1 cellular context compared by ENCODE assay signal in the genomic region with DNA sequence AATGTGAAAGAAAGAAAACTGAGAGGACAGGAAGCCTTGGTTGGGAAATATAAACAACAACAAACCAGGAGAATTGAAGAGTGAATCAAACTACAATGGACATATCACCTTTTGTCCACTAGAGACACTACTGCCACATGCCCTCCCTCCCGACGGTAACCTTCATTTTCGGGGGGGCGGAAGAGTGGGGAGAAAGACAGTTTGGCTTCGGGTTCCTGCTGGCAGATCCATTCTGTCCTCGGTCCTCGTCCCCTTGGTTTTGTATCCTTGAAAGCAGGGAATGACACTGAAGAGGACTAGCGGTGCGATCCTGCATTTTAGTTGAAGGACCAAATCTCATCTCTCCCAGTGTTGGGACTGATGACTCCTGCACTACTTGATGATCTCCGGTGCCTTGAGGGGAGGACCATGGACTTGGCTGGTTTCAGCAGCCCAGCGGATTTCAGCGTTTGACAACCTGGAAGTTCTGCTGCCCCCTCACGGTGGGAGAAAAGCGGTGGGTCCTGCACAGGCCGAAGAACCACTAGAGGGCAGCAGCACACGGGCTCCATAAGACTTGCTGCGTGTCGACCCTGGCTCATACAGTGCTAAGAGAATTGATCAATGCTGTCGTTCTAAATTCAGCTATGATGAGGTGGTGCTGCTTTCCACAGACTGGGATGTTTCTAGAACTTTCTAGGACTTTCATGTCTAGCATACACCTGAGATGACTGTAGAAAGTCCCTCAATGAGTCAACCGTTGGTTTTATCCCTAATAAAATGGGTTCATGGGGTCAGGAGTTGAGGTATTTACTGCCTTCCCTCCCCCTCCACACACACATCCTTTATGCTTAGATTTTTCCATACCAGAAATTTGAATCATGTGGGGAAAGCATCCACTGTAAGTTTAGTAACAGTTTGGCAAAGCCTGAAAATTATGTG.
A peak's percentile ranks its signal among the peaks of the same experiment; 100 is the strongest.
TF ChIP-seq lines count a peak whose summit lies in the region.

No MANE protein-coding gene starts in this region.

TF ChIP-seq in H1, 55 proteins besides CTCF, POLR2A, EP300 and RAD21:
- TF ChIP-seq RXRA (IDR thresholded peaks at IDR 0.05; ENCODE audit: insufficient read depth, low read depth, low read length) (0 out of 2 replicates have a peak, but pooled peaks have one; percentile 25), KDM4A (IDR thresholded peaks at IDR 0.05; ENCODE audit: low read depth, low read length, severe bottlenecking) (peak; percentile 38), TBP (IDR thresholded peaks at IDR 0.05; ENCODE audit: low read depth, low read length) (no peak), CEBPB (IDR thresholded peaks at IDR 0.05; ENCODE audit: low read depth, low read length) (no peak), SIN3A (conservative IDR thresholded peaks at IDR 0.05 in 1 of 2, IDR thresholded peaks at IDR 0.05 in 1 of 2; ENCODE audit: low read depth in 1 of 2, low read length in 2 of 2) (peak; percentile 57 to 89; a peak in 2 of 4 replicates), RBBP5 (IDR thresholded peaks at IDR 0.05; ENCODE audit: borderline replicate concordance, low read depth, low read length) (0 out of 2 replicates have a peak, but pooled peaks have one; percentile 48), EZH2 (IDR thresholded peaks at IDR 0.05; ENCODE audit: low read depth, low read length, severe bottlenecking) (peak; percentile 17), GTF2F1 (IDR thresholded peaks at IDR 0.05; ENCODE audit: borderline replicate concordance, low read depth, low read length) (no peak), ASH2L (IDR thresholded peaks at IDR 0.05; ENCODE audit: low read length) (peak; percentile 64), ZNF274 (IDR thresholded peaks at IDR 0.05; ENCODE audit: borderline replicate concordance, extremely low read depth, low read length) (no peak), CREB1 (IDR thresholded peaks at IDR 0.05) (peak; percentile 46; the same call in 1 of the 2 replicates), EGR1 (IDR thresholded peaks at IDR 0.05; ENCODE audit: borderline replicate concordance, low read depth, low read length) (no peak), BRCA1 (IDR thresholded peaks at IDR 0.05; ENCODE audit: low read depth, low read length) (no peak), FOSL1 (IDR thresholded peaks at IDR 0.05; ENCODE audit: insufficient read depth, low read depth, low read length) (no peak), HDAC2 (IDR thresholded peaks at IDR 0.05; ENCODE audit: borderline replicate concordance in 1 of 2, low read depth in 2 of 2, low read length in 2 of 2) (peak in 1 of 2 experiments; percentile 25; a peak in 1 of 4 replicates), TAF1 (IDR thresholded peaks at IDR 0.05; ENCODE audit: low read depth, low read length) (peak; percentile 24; the same call in 1 of the 2 replicates), TAF7 (optimal IDR thresholded peaks at IDR 0.05; ENCODE audit: borderline replicate concordance, low read depth, low read length) (peak; percentile 82), JUND (IDR thresholded peaks at IDR 0.05; ENCODE audit: low read length) (0 out of 2 replicates have a peak, but pooled peaks have one; percentile 25), YY1 (IDR thresholded peaks at IDR 0.05; ENCODE audit: low read depth, low read length) (peak; percentile 64; the same call in 1 of the 2 replicates)
- TF ChIP-seq, protein P1, sequence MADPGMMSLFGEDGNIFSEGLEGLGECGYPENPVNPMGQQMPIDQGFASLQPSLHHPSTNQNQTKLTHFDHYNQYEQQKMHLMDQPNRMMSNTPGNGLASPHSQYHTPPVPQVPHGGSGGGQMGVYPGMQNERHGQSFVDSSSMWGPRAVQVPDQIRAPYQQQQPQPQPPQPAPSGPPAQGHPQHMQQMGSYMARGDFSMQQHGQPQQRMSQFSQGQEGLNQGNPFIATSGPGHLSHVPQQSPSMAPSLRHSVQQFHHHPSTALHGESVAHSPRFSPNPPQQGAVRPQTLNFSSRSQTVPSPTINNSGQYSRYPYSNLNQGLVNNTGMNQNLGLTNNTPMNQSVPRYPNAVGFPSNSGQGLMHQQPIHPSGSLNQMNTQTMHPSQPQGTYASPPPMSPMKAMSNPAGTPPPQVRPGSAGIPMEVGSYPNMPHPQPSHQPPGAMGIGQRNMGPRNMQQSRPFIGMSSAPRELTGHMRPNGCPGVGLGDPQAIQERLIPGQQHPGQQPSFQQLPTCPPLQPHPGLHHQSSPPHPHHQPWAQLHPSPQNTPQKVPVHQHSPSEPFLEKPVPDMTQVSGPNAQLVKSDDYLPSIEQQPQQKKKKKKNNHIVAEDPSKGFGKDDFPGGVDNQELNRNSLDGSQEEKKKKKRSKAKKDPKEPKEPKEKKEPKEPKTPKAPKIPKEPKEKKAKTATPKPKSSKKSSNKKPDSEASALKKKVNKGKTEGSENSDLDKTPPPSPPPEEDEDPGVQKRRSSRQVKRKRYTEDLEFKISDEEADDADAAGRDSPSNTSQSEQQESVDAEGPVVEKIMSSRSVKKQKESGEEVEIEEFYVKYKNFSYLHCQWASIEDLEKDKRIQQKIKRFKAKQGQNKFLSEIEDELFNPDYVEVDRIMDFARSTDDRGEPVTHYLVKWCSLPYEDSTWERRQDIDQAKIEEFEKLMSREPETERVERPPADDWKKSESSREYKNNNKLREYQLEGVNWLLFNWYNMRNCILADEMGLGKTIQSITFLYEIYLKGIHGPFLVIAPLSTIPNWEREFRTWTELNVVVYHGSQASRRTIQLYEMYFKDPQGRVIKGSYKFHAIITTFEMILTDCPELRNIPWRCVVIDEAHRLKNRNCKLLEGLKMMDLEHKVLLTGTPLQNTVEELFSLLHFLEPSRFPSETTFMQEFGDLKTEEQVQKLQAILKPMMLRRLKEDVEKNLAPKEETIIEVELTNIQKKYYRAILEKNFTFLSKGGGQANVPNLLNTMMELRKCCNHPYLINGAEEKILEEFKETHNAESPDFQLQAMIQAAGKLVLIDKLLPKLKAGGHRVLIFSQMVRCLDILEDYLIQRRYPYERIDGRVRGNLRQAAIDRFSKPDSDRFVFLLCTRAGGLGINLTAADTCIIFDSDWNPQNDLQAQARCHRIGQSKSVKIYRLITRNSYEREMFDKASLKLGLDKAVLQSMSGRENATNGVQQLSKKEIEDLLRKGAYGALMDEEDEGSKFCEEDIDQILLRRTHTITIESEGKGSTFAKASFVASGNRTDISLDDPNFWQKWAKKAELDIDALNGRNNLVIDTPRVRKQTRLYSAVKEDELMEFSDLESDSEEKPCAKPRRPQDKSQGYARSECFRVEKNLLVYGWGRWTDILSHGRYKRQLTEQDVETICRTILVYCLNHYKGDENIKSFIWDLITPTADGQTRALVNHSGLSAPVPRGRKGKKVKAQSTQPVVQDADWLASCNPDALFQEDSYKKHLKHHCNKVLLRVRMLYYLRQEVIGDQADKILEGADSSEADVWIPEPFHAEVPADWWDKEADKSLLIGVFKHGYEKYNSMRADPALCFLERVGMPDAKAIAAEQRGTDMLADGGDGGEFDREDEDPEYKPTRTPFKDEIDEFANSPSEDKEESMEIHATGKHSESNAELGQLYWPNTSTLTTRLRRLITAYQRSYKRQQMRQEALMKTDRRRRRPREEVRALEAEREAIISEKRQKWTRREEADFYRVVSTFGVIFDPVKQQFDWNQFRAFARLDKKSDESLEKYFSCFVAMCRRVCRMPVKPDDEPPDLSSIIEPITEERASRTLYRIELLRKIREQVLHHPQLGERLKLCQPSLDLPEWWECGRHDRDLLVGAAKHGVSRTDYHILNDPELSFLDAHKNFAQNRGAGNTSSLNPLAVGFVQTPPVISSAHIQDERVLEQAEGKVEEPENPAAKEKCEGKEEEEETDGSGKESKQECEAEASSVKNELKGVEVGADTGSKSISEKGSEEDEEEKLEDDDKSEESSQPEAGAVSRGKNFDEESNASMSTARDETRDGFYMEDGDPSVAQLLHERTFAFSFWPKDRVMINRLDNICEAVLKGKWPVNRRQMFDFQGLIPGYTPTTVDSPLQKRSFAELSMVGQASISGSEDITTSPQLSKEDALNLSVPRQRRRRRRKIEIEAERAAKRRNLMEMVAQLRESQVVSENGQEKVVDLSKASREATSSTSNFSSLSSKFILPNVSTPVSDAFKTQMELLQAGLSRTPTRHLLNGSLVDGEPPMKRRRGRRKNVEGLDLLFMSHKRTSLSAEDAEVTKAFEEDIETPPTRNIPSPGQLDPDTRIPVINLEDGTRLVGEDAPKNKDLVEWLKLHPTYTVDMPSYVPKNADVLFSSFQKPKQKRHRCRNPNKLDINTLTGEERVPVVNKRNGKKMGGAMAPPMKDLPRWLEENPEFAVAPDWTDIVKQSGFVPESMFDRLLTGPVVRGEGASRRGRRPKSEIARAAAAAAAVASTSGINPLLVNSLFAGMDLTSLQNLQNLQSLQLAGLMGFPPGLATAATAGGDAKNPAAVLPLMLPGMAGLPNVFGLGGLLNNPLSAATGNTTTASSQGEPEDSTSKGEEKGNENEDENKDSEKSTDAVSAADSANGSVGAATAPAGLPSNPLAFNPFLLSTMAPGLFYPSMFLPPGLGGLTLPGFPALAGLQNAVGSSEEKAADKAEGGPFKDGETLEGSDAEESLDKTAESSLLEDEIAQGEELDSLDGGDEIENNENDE (IDR thresholded peaks at IDR 0.05; ENCODE audit: insufficient replicate concordance, low read length), result peak; percentile 39
- TF ChIP-seq, protein P2, sequence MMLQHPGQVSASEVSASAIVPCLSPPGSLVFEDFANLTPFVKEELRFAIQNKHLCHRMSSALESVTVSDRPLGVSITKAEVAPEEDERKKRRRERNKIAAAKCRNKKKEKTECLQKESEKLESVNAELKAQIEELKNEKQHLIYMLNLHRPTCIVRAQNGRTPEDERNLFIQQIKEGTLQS (IDR thresholded peaks at IDR 0.05; ENCODE audit: insufficient read depth, low read depth, low read length), result peak; percentile 63; the same call in 1 of the 2 replicates
- TF ChIP-seq, protein P3, sequence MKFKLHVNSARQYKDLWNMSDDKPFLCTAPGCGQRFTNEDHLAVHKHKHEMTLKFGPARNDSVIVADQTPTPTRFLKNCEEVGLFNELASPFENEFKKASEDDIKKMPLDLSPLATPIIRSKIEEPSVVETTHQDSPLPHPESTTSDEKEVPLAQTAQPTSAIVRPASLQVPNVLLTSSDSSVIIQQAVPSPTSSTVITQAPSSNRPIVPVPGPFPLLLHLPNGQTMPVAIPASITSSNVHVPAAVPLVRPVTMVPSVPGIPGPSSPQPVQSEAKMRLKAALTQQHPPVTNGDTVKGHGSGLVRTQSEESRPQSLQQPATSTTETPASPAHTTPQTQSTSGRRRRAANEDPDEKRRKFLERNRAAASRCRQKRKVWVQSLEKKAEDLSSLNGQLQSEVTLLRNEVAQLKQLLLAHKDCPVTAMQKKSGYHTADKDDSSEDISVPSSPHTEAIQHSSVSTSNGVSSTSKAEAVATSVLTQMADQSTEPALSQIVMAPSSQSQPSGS (IDR thresholded peaks at IDR 0.05; ENCODE audit: low read length), result no peak
- TF ChIP-seq, protein P4, sequence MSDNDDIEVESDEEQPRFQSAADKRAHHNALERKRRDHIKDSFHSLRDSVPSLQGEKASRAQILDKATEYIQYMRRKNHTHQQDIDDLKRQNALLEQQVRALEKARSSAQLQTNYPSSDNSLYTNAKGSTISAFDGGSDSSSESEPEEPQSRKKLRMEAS (IDR thresholded peaks at IDR 0.05), result no peak
TF ChIP-seq in H1: peak in this region for 14.
